ENCODE assay signal across 8 cellular contexts in the genomic region with DNA sequence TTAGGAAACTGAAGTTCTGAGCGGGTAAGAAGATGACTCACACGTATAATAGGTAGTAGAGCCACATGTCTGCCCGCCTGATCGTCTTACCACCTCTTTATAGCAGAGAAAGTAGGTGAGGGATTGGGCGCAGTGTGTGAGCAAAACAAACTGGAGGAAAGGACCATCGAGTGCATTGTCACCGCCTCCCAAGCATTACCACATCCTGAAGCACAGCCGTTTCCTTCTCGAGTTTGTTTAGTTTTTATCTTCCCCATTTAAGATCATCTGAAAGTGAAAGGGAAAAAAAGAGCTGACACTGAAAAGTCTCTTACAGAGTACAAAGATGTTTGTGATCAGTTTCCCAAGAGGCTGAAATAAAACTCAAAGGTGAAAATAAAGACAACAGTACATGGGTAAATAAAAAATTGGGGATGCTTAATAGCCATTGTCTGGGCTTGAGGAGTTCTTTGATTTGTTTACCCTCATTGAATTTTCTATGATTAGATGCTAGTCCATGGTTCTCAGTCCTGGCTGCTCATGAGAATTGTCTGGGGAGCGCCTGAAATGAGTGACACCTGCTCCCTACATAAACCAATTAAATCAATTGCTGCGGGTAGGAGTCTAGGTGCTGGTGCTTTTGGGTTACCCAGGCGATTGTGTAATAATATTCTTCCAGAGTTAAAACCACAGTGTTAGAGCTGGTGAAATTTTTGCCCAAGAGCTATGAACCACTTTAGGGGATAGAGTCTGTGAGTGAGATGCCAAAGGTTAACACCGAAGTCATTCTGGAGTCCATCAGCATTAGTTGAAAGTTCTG. TPM values are rescaled to one million over a fixed set of nuclear protein-coding genes. Genes with fewer than 3 reads are reported as not detected.
A peak's percentile ranks its signal among the peaks of the same experiment; 100 is the strongest.
DNase-seq lines count a peak whose midpoint lies in the region; ATAC-seq, FAIRE-seq and TF ChIP-seq lines count a peak whose summit lies in the region.

No MANE protein-coding gene starts in this region.

- no peak for TF ChIP-seq CTCF in CD8-positive, alpha-beta T cell (IDR thresholded peaks at IDR 0.05)
- no peak for TF ChIP-seq CTCF in RWPE1 (conservative IDR thresholded peaks at IDR 0.05; ENCODE audit: low read depth)
- no peak for TF ChIP-seq CTCF in kidney (IDR thresholded peaks at IDR 0.05; ENCODE audit: borderline replicate concordance, extremely low read depth, insufficient read depth)

- intact Hi-C loops in CD8-positive, alpha-beta T cell (cut with DNase I, micrococcal nuclease) = loop anchor here (1.0 to 10.0 kb wide), 4 partner anchors 15 to 455 kb away; a partner anchor contains a TSS
- intact Hi-C loops in kidney (cut with DNase I) = no loop called here

- H3K36me3 Mint-ChIP-seq in CD8-positive, alpha-beta T cell = no peaks in the 10 kb centered on the region
- H3K36me3 Mint-ChIP-seq in naive thymus-derived CD8-positive, alpha-beta T cell = no peaks in the 10 kb centered on the region

- no peaks in the 10 kb centered on the region for H3K27me3 Mint-ChIP-seq in CD8-positive, alpha-beta T cell (ENCODE audit: low read depth)
- H3K27me3 Mint-ChIP-seq in naive thymus-derived CD8-positive, alpha-beta T cell = no peaks in the 10 kb centered on the region

- H3K27ac ChIP-seq in CD8-positive, alpha-beta T cell (ENCODE audit: low read depth, low read length) = peak overlapping the region; percentile 78
- H3K27ac ChIP-seq in RWPE1 (no peak overlapping the region), kidney (ENCODE audit: low read depth in 2 of 2, low read length in 2 of 2) (peak overlapping the region in 1 of 2 donors; percentile 37)

- H3K4me3 ChIP-seq in CD8-positive, alpha-beta T cell (ENCODE audit: low read depth, low read length) = peak overlapping the region; percentile 55
- H3K4me3 ChIP-seq in kidney (ENCODE audit: low read length in 2 of 2) = no peak overlapping the region

- no peaks in the 10 kb centered on the region for H3K9me3 Mint-ChIP-seq in CD8-positive, alpha-beta T cell
- H3K9me3 Mint-ChIP-seq in naive thymus-derived CD8-positive, alpha-beta T cell = peaks cover 0 to 2% (median 0%) of the 10 kb centered on the region in 9 donors

- H3K4me1 Mint-ChIP-seq in CD8-positive, alpha-beta T cell (ENCODE audit: low read depth) = peaks cover 73% of the 10 kb centered on the region
- H3K4me1 Mint-ChIP-seq in naive thymus-derived CD8-positive, alpha-beta T cell = peaks cover 13 to 80% (median 64%) of the 10 kb centered on the region in 4 donors

- H3K36me3 ChIP-seq in CD8-positive, alpha-beta T cell (ENCODE audit: insufficient read depth, low read length) = no peaks in the 10 kb centered on the region
- H3K36me3 ChIP-seq in kidney (ENCODE audit: control insufficient read depth in 1 of 2, insufficient read depth in 2 of 2, low read length in 2 of 2) = no peaks in the 10 kb centered on the region

- H3K4me3 Mint-ChIP-seq in CD8-positive, alpha-beta T cell = peak overlapping the region; percentile 80
- H3K4me3 Mint-ChIP-seq in naive thymus-derived CD8-positive, alpha-beta T cell = peak overlapping the region; percentile 57 to 87 (median 74)

- peak; percentile 42; the same call in 1 of the 2 replicates for TF ChIP-seq POLR2A in Raji (IDR thresholded peaks at IDR 0.05; ENCODE audit: insufficient read depth, low read depth, low read length)

- peaks cover 62% of the 10 kb centered on the region for H3K4me1 ChIP-seq in CD8-positive, alpha-beta T cell (ENCODE audit: insufficient read depth, low read length)
- peaks cover 0 to 4% of the 10 kb centered on the region in 2 donors for H3K4me1 ChIP-seq in kidney (ENCODE audit: control insufficient read depth in 1 of 2, insufficient read depth in 1 of 2, low read depth in 1 of 2, low read length in 2 of 2)

- H3K27me3 ChIP-seq in CD8-positive, alpha-beta T cell (ENCODE audit: insufficient read depth, low read length) = no peaks in the 10 kb centered on the region

- no peaks in the 10 kb centered on the region for H3K9me3 ChIP-seq in CD8-positive, alpha-beta T cell (ENCODE audit: low read length)
- no peaks in the 10 kb centered on the region for H3K9me3 ChIP-seq in kidney (ENCODE audit: control insufficient read depth in 1 of 2, low read length in 2 of 2)

- POLR2A ChIA-PET in CD8-positive, alpha-beta T cell (lab: Charles Lee) = interaction anchor here (1.2 to 4.2 kb wide), 8 partner anchors 10 to 84 kb away, joined by 3 to 36 read pairs (median 7); a partner anchor contains a TSS
- POLR2A ChIA-PET in naive thymus-derived CD8-positive, alpha-beta T cell (lab: Charles Lee) = interaction anchor here (0.7 to 3.1 kb wide), 6 partner anchors 9 to 20 kb away, joined by 3 to 32 read pairs (median 6); a partner anchor contains a TSS
- POLR2A ChIA-PET in RWPE1 (lab: Yijun Ruan, JAX; ENCODE audit: low non-redundant PET) = no interaction called here

- H3K9ac ChIP-seq in kidney (ENCODE audit: low read length in 2 of 2) = no peak overlapping the region

- peak overlapping the region; percentile 97 for H3K27ac Mint-ChIP-seq in CD8-positive, alpha-beta T cell
- H3K27ac Mint-ChIP-seq in naive thymus-derived CD8-positive, alpha-beta T cell = peak overlapping the region; percentile 85 to 97 (median 94)

- FAIRE-seq in kidney (lab: Jason Lieb, UNC) = no peak

- CTCF ChIA-PET in CD8-positive, alpha-beta T cell (lab: Charles Lee) = interaction anchor here (1.6 to 3.1 kb wide), 3 partner anchors 18 to 84 kb away, joined by 3 to 19 read pairs (median 4); no protein-coding TSS in a partner anchor
- CTCF ChIA-PET in RWPE1 (lab: Yijun Ruan, JAX) = no interaction called here

- peak; percentile 47 to 86 (median 65) for DNase-seq in CD8-positive, alpha-beta T cell
- DNase-seq in activated naive CD4-positive, alpha-beta T cell (lab: John Stamatoyannopoulos, UW) = peak; percentile 7 to 51 (median 25)
- DNase-seq in naive thymus-derived CD8-positive, alpha-beta T cell = peak; percentile 34 to 89 (median 73)
- DNase-seq in RWPE1 (ENCODE audit: low spot score) (no peak), kidney (no peak)

- ATAC-seq in CD8-positive, alpha-beta T cell = peak; percentile 94
- ATAC-seq in GM19455 (IDR thresholded peaks at IDR 0.05; ENCODE audit: unreplicated experiment) (peak; percentile 89), HG03558 (IDR thresholded peaks at IDR 0.05; ENCODE audit: extremely low read depth, unreplicated experiment) (peak; percentile 89)
- peak; percentile 96 to 97 for ATAC-seq in naive thymus-derived CD8-positive, alpha-beta T cell

RNA-seq across cellular contexts. Expression of a gene that starts 15.0 kb away (rescaled TPM):
- total RNA-seq in CD8-positive, alpha-beta T cell = 10 to 100 TPM; 13.3 to 16.8 TPM
- total RNA-seq in naive thymus-derived CD8-positive, alpha-beta T cell = 10 to 100 TPM; 26.7 to 27.0 TPM
- 10 to 100 TPM; 34.4 to 40.4 (median 39.9) TPM for polyA plus RNA-seq in naive thymus-derived CD8-positive, alpha-beta T cell
- total RNA-seq in kidney = 17.0 TPM
- polyA plus RNA-seq in kidney (ENCODE audit: insufficient read depth, low read depth, low replicate concordance) = 8.8 TPM

Comparison
In these comparisons a context has a peak if more than half of its experiments do, and no peak if none do; other contexts are left out.
1. DNase-seq: peak in CD8-positive, alpha-beta T cell (7 of 7), activated naive CD4-positive, alpha-beta T cell (4 of 4) and naive thymus-derived CD8-positive, alpha-beta T cell (10 of 10); none in RWPE1 (single experiment) and kidney (single experiment).
2. Peak in every context shown above with its lines, with median percentiles within 50 percentile points of each other: ATAC-seq.